Comparison of ENCODE assay signal across 1 cellular context in genomic region chr3:64889991-64890390, GRCh38.
TF ChIP-seq lines count a peak whose summit lies in the region.

No MANE protein-coding gene starts in this region.

TF ChIP-seq in GM23338, 12 proteins besides CTCF, POLR2A, EP300 and RAD21 (continued from another document):
- no peak for TF ChIP-seq REST (IDR thresholded peaks at IDR 0.05; ENCODE audit: unreplicated experiment)
- TF ChIP-seq EZH2phosphoT487 (IDR thresholded peaks at IDR 0.05; ENCODE audit: unreplicated experiment) = no peak
- no peak for TF ChIP-seq NANOG (IDR thresholded peaks at IDR 0.05; ENCODE audit: borderline replicate concordance)
- no peak for TF ChIP-seq CREB1 (CRISPR knock-in tag; IDR thresholded peaks at IDR 0.05; ENCODE audit: low read depth)
- no peak for TF ChIP-seq EZH2 (IDR thresholded peaks at IDR 0.05; ENCODE audit: low read depth, unreplicated experiment)
- no peak for TF ChIP-seq POLR2AphosphoS5 (IDR thresholded peaks at IDR 0.05; ENCODE audit: low read depth)
